In the genomic region with DNA sequence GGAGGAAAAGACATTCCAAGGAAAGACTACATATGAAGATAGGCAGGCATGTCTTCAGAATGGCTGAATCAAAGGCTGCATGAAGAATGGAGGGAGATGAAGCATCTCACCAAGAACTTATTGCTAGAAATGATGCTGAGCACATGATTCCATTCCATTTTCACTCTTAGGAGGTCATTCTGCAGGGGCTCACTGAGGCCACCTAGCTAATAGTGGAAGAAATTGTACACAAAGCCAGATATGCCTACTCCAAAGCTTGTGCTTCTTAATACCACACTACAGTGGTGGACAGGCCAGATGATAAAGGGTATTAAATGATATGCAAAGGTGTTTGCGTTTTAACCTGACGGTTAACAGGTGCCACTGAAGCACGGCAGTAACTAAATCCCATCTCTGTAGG, we compare ENCODE assay signal across 2 cellular contexts.
TF ChIP-seq lines count a peak whose summit lies in the region.

No MANE protein-coding gene starts in this region.

TF ChIP-seq in IMR-90, 13 proteins besides CTCF, POLR2A, EP300 and RAD21:
- TF ChIP-seq SMC3 (IDR thresholded peaks at IDR 0.05; ENCODE audit: low read depth, low read length) (no peak; the same call in 1 of the 2 replicates), MAFK (IDR thresholded peaks at IDR 0.05; ENCODE audit: low read depth, low read length) (no peak), MAZ (IDR thresholded peaks at IDR 0.05; ENCODE audit: borderline replicate concordance, low read depth, low read length) (no peak), FOS (IDR thresholded peaks at IDR 0.05; ENCODE audit: low read depth, low read length) (no peak), RCOR1 (IDR thresholded peaks at IDR 0.05; ENCODE audit: insufficient replicate concordance, low read length) (no peak), CHD1 (IDR thresholded peaks at IDR 0.05; ENCODE audit: low read depth, low read length) (no peak), RFX5 (IDR thresholded peaks at IDR 0.05; ENCODE audit: low read depth, low read length) (no peak), BHLHE40 (IDR thresholded peaks at IDR 0.05; ENCODE audit: low read depth, low read length) (no peak), NFE2L2 (IDR thresholded peaks at IDR 0.05; ENCODE audit: low read depth, low read length) (no peak), MXI1 (IDR thresholded peaks at IDR 0.05; ENCODE audit: borderline replicate concordance, low read depth, low read length) (no peak), CEBPB (IDR thresholded peaks at IDR 0.05; ENCODE audit: low read depth, low read length) (no peak)
- TF ChIP-seq, protein P1, sequence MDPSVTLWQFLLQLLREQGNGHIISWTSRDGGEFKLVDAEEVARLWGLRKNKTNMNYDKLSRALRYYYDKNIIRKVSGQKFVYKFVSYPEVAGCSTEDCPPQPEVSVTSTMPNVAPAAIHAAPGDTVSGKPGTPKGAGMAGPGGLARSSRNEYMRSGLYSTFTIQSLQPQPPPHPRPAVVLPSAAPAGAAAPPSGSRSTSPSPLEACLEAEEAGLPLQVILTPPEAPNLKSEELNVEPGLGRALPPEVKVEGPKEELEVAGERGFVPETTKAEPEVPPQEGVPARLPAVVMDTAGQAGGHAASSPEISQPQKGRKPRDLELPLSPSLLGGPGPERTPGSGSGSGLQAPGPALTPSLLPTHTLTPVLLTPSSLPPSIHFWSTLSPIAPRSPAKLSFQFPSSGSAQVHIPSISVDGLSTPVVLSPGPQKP (IDR thresholded peaks at IDR 0.05; ENCODE audit: borderline replicate concordance, low read depth, low read length): no peak
- TF ChIP-seq, protein P2, sequence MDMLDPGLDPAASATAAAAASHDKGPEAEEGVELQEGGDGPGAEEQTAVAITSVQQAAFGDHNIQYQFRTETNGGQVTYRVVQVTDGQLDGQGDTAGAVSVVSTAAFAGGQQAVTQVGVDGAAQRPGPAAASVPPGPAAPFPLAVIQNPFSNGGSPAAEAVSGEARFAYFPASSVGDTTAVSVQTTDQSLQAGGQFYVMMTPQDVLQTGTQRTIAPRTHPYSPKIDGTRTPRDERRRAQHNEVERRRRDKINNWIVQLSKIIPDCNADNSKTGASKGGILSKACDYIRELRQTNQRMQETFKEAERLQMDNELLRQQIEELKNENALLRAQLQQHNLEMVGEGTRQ (IDR thresholded peaks at IDR 0.05; ENCODE audit: low read depth, low read length): no peak

TF ChIP-seq in GM12878, 131 proteins besides CTCF, POLR2A, EP300 and RAD21:
- TF ChIP-seq ZNF207 (IDR thresholded peaks at IDR 0.05; ENCODE audit: borderline replicate concordance) (no peak), CREM (IDR thresholded peaks at IDR 0.05; ENCODE audit: low read depth) (no peak), NR2C1 (IDR thresholded peaks at IDR 0.05) (no peak), RFX5 (IDR thresholded peaks at IDR 0.05; ENCODE audit: low read depth, low read length) (no peak), IKZF2 (IDR thresholded peaks at IDR 0.05) (no peak), RBBP5 (conservative IDR thresholded peaks at IDR 0.05) (no peak), STAT3 (IDR thresholded peaks at IDR 0.05; ENCODE audit: low read depth, low read length) (no peak)
